In genomic region chr12:43336962-43337555, GRCh38 we compare ENCODE assay signal across 8 cellular contexts.
DNase-seq lines count a peak whose midpoint lies in the region; ATAC-seq, FAIRE-seq and TF ChIP-seq lines count a peak whose summit lies in the region.

No MANE protein-coding gene starts in this region.

- H3K9me3 ChIP-seq in A549 (no peaks in the 10 kb centered on the region), colonic mucosa (no peaks in the 10 kb centered on the region)

- no peak for TF ChIP-seq POLR2A in A549 (IDR thresholded peaks at IDR 0.05; ENCODE audit: low read length)

- H3K4me1 ChIP-seq in A549 (no peaks in the 10 kb centered on the region), colonic mucosa (no peaks in the 10 kb centered on the region)

- intact Hi-C loops in colonic mucosa (cut with DNase I): no loop called here

- H3K4me3 ChIP-seq in A549 (no peak overlapping the region), colonic mucosa (no peak overlapping the region)

- no peaks in the 10 kb centered on the region for H3K9me3 Mint-ChIP-seq in glutamatergic neuron (ENCODE audit: unreplicated experiment)
- no peaks in the 10 kb centered on the region for H3K9me3 Mint-ChIP-seq in activated CD8-positive, alpha-beta T cell treated with anti-CD3 and anti-CD28 coated beads, Interleukin-2, amount 10 ng/mL, durations not matched to agents 7 days and 5 days (ENCODE audit: insufficient read depth)

- H3K27me3 Mint-ChIP-seq in glutamatergic neuron (ENCODE audit: unreplicated experiment): no peaks in the 10 kb centered on the region
- H3K27me3 Mint-ChIP-seq in activated CD8-positive, alpha-beta T cell treated with anti-CD3 and anti-CD28 coated beads, Interleukin-2, amount 10 ng/mL, durations not matched to agents 7 days and 5 days (ENCODE audit: low read depth): no peaks in the 10 kb centered on the region

- H3K36me3 Mint-ChIP-seq in glutamatergic neuron (ENCODE audit: unreplicated experiment): no peaks in the 10 kb centered on the region
- H3K36me3 Mint-ChIP-seq in activated CD8-positive, alpha-beta T cell treated with anti-CD3 and anti-CD28 coated beads, Interleukin-2, amount 10 ng/mL, durations not matched to agents 7 days and 5 days (ENCODE audit: low read depth): no peaks in the 10 kb centered on the region

- H3K27ac ChIP-seq in A549: no peak overlapping the region
- no peak overlapping the region for H3K27ac ChIP-seq in colonic mucosa

- H3K4me3 Mint-ChIP-seq in glutamatergic neuron (ENCODE audit: unreplicated experiment): no peak overlapping the region
- H3K4me3 Mint-ChIP-seq in activated CD8-positive, alpha-beta T cell treated with anti-CD3 and anti-CD28 coated beads, Interleukin-2, amount 10 ng/mL, durations not matched to agents 7 days and 5 days: no peak overlapping the region

- POLR2A ChIA-PET in A549 (lab: Yijun Ruan, JAX): no interaction called here
- POLR2A ChIA-PET in activated CD8-positive, alpha-beta T cell treated with anti-CD3 and anti-CD28 coated beads, Interleukin-2, amount 10 ng/mL, durations not matched to agents 7 days and 5 days (lab: Charles Lee): no interaction called here

- 2% methylated on average over 1 of the region's 1 CpG for WGBS in A549 (ENCODE audit: missing lambda C conversion rate)

- H3K27me3 ChIP-seq in colonic mucosa: no peaks in the 10 kb centered on the region

- no peak overlapping the region for H3K27ac Mint-ChIP-seq in glutamatergic neuron (ENCODE audit: unreplicated experiment)
- H3K27ac Mint-ChIP-seq in activated CD8-positive, alpha-beta T cell treated with anti-CD3 and anti-CD28 coated beads, Interleukin-2, amount 10 ng/mL, durations not matched to agents 7 days and 5 days: no peak overlapping the region

- H3K9ac ChIP-seq in colonic mucosa (ENCODE audit: low read depth in 2 of 2, low read length in 2 of 2): no peak overlapping the region

- TF ChIP-seq RAD21 in A549 (conservative IDR thresholded peaks at IDR 0.05 in 1 of 2, IDR thresholded peaks at IDR 0.05 in 1 of 2): peak; percentile 51 to 58

- H3K36me3 ChIP-seq in colonic mucosa: no peaks in the 10 kb centered on the region

- CTCF ChIA-PET in A549 (lab: Yijun Ruan, JAX): interaction anchor here (1.2 kb wide), 1 partner anchor 26 kb away, joined by 3 read pairs; no protein-coding TSS in a partner anchor
- CTCF ChIA-PET in activated CD8-positive, alpha-beta T cell treated with anti-CD3 and anti-CD28 coated beads, Interleukin-2, amount 10 ng/mL, durations not matched to agents 7 days and 5 days (lab: Charles Lee): no interaction called here

- peak; percentile 53 for TF ChIP-seq CTCF in A549 (IDR thresholded peaks at IDR 0.05)
- TF ChIP-seq CTCF in glutamatergic neuron (IDR thresholded peaks at IDR 0.05; ENCODE audit: partially characterized antibody, unreplicated experiment): peak; percentile 45
- no peak for TF ChIP-seq CTCF in colonic mucosa (IDR thresholded peaks at IDR 0.05)

- DNase-seq in A549 (ENCODE audit: low read depth in 1 of 2, low spot score in 1 of 2): peak; percentile 14 to 21
- DNase-seq in RCC 7860 (ENCODE audit: low spot score): peak; percentile 17
- DNase-seq in glutamatergic neuron: no peak
- no peak for DNase-seq in colonic mucosa
- no peak for DNase-seq in C1 segment of cervical spinal cord (lab: John Stamatoyannopoulos, UW)
- DNase-seq in activated CD8-positive, alpha-beta T cell treated with anti-CD3 and anti-CD28 coated beads, Interleukin-2, amount 10 ng/mL, durations not matched to agents 7 days and 5 days: no peak

- TF ChIP-seq EP300 in A549 (IDR thresholded peaks at IDR 0.05): no peak

- H3K4me1 Mint-ChIP-seq in glutamatergic neuron (ENCODE audit: low read depth, unreplicated experiment): no peaks in the 10 kb centered on the region
- H3K4me1 Mint-ChIP-seq in activated CD8-positive, alpha-beta T cell treated with anti-CD3 and anti-CD28 coated beads, Interleukin-2, amount 10 ng/mL, durations not matched to agents 7 days and 5 days (ENCODE audit: low read depth): no peaks in the 10 kb centered on the region

- no peak for ATAC-seq in A549
- peak; percentile 2 for ATAC-seq in GM19395 (IDR thresholded peaks at IDR 0.05; ENCODE audit: unreplicated experiment)
- no peak for ATAC-seq in activated CD8-positive, alpha-beta T cell treated with anti-CD3 and anti-CD28 coated beads, Interleukin-2, amount 10 ng/mL, durations not matched to agents 7 days and 5 days
- ATAC-seq in HG03565 (IDR thresholded peaks at IDR 0.05; ENCODE audit: unreplicated experiment): no peak

- FAIRE-seq in A549 (lab: Jason Lieb, UNC) (peak; percentile 54), RCC 7860 (lab: Jason Lieb, UNC) (peak; percentile 81)

- no peak overlapping the region for H3K4me2 ChIP-seq in A549

TF ChIP-seq in A549, 52 proteins besides CTCF, POLR2A, EP300 and RAD21:
- no peak for TF ChIP-seq ZC3H11A (IDR thresholded peaks at IDR 0.05)
- TF ChIP-seq TFCP2L1 (CRISPR knock-in tag; IDR thresholded peaks at IDR 0.05): no peak
- TF ChIP-seq NPAS2 (CRISPR knock-in tag; IDR thresholded peaks at IDR 0.05; ENCODE audit: borderline replicate concordance): no peak
- peak; percentile 54 for TF ChIP-seq SMC3 (IDR thresholded peaks at IDR 0.05)
- TF ChIP-seq CBX2 (IDR thresholded peaks at IDR 0.05; ENCODE audit: borderline replicate concordance, low read depth): no peak
- no peak for TF ChIP-seq ELK1 (IDR thresholded peaks at IDR 0.05; ENCODE audit: low read depth, low read length)
TF ChIP-seq in A549: peak in this region for 1.

Comparison
In these comparisons a context has a peak if more than half of its experiments do, and no peak if none do; other contexts are left out.
1. DNase-seq: peak in A549 (2 of 2) and RCC 7860 (single experiment); none in glutamatergic neuron (single experiment), colonic mucosa (single experiment), C1 segment of cervical spinal cord (0 of 14) and activated CD8-positive, alpha-beta T cell treated with anti-CD3 and anti-CD28 coated beads, Interleukin-2, amount 10 ng/mL, durations not matched to agents 7 days and 5 days (single experiment).